In genomic region chr2:36572752-36573125, GRCh38 we compare ENCODE assay signal across 16 cellular contexts. TPM values are rescaled to one million over a fixed set of nuclear protein-coding genes. Genes with fewer than 3 reads are reported as not detected.
DNase-seq lines count a peak whose midpoint lies in the region; FAIRE-seq and TF ChIP-seq lines count a peak whose summit lies in the region.
"Had no signal": no experiment of that assay in that cellular context is flagged by ENCODE, and none has a peak within 500 bp of the region (broad histone marks: within the 10 kb centered on the region; RNA-seq: fewer than 3 reads in every experiment).

No MANE protein-coding gene starts in this region.

- H3K27ac Mint-ChIP-seq in CD14-positive monocyte, result no peak overlapping the region

- H3K27me3 Mint-ChIP-seq in CD14-positive monocyte (ENCODE audit: low read depth in 3 of 3), result no peaks in the 10 kb centered on the region
- H3K27me3 Mint-ChIP-seq: CD8-positive, alpha-beta memory T cell had no signal

- no peak for TF ChIP-seq CTCF in CD14-positive monocyte (IDR thresholded peaks at IDR 0.05)
- TF ChIP-seq CTCF in foreskin fibroblast (IDR thresholded peaks at IDR 0.05; ENCODE audit: low read depth, low read length), result no peak

- peak overlapping the region; percentile 24 for H3K9ac ChIP-seq in skeletal muscle satellite cell (ENCODE audit: low read depth, low read length)

- intact Hi-C loops in CD14-positive monocyte (cut with micrococcal nuclease), result no loop called here

- TF ChIP-seq POLR2A in H54 (IDR thresholded peaks at IDR 0.05; ENCODE audit: low read depth, low read length) (no peak), GM12892 (IDR thresholded peaks at IDR 0.05; ENCODE audit: low read depth, low read length) (no peak)

- H3K4me1 ChIP-seq in skeletal muscle satellite cell (ENCODE audit: control insufficient read depth, insufficient read depth, low read length), result peaks cover 47% of the 10 kb centered on the region
- H3K4me1 ChIP-seq: BE2C had no signal

- no peak overlapping the region for H3K4me3 Mint-ChIP-seq in CD14-positive monocyte
- H3K4me3 Mint-ChIP-seq: CD8-positive, alpha-beta memory T cell had no signal

- peaks cover 55% of the 10 kb centered on the region for H3K36me3 ChIP-seq in skeletal muscle satellite cell (ENCODE audit: insufficient read depth, low read length)
- H3K36me3 ChIP-seq: BE2C had no signal

- H3K27me3 ChIP-seq in skeletal muscle satellite cell (ENCODE audit: control insufficient read depth, insufficient read depth, low read length), result no peaks in the 10 kb centered on the region
- H3K27me3 ChIP-seq: BE2C had no signal

- no peak overlapping the region for H3K4me2 ChIP-seq in skeletal muscle satellite cell (ENCODE audit: low read length)
- H3K4me2 ChIP-seq: PC-9 had no signal

- H3K4me1 Mint-ChIP-seq in CD14-positive monocyte, result no peaks in the 10 kb centered on the region

- DNase-seq in H54 (ENCODE audit: insufficient read length, low spot score), result no peak
- peak; percentile 85 for DNase-seq in RKO (ENCODE audit: low spot score)
- DNase-seq in left kidney (ENCODE audit: low read depth, low spot score), result peak; percentile 66
- DNase-seq in CD14-positive monocyte (ENCODE audit: low spot score), result no peak
- DNase-seq in NCI-H1436 treated with DMSO at 0.1 percent for 48 hours (lab: John Stamatoyannopoulos, UW), result no peak
- no peak for DNase-seq in GM12892 (ENCODE audit: insufficient read length)
- DNase-seq in foreskin fibroblast, result no peak
- DNase-seq: BE2C; CD8-positive, alpha-beta memory T cell; GF-D8; NCI-H1694; NCI-H69; NK-92 treated with Interleukin-12 subunit alpha and Interleukin-12 subunit beta, amount 100 ng/mL, for 24 hours; PC-9; Right ventricle myocardium superior had no signal

- no peaks in the 10 kb centered on the region for H3K9me3 ChIP-seq in skeletal muscle satellite cell (replicated peaks; ENCODE audit: low read length)
- H3K9me3 ChIP-seq: BE2C had no signal

- no peaks in the 10 kb centered on the region for H3K9me3 Mint-ChIP-seq in CD14-positive monocyte
- H3K9me3 Mint-ChIP-seq: CD8-positive, alpha-beta memory T cell had no signal

- H3K36me3 Mint-ChIP-seq in CD14-positive monocyte, result peaks cover 82 to 86% of the 10 kb centered on the region in 2 donors

- H3K4me3 ChIP-seq in skeletal muscle satellite cell (ENCODE audit: low read length), result no peak overlapping the region
- no peak overlapping the region for H3K4me3 ChIP-seq in foreskin fibroblast (ENCODE audit: low read depth in 1 of 2, low read length in 2 of 2)
- H3K4me3 ChIP-seq: PC-9 had no signal

- FAIRE-seq in H54 (lab: Jason Lieb, UNC), result peak; percentile 93
- FAIRE-seq in GM12892 (lab: Jason Lieb, UNC), result no peak

RNA-seq across cellular contexts. Expression of gene FEZ2, which starts 25.2 kb away (rescaled TPM):
- 58.1 and 63.3 TPM in 2 replicates for total RNA-seq in skeletal muscle satellite cell (2012; rRNA removed)
- 1 to 10 TPM; 6.9 to 8.7 TPM for polyA plus RNA-seq in CD14-positive monocyte
- polyA plus RNA-seq in GM12892 (2012; ENCODE audit: missing spikeins), result 11.1 TPM

Comparison
In these comparisons a context has a peak if more than half of its experiments do, and no peak if none do; other contexts are left out.
1. DNase-seq: peak in RKO (single experiment) and left kidney (single experiment); none in H54 (single experiment), CD14-positive monocyte (single experiment), NCI-H1436 treated with DMSO at 0.1 percent for 48 hours (single experiment), GM12892 (single experiment) and foreskin fibroblast (0 of 2).